In genomic region chr4:15655223-15656037, GRCh38 we compare ENCODE assay signal across 1 cellular context.
A peak's percentile ranks its signal among the peaks of the same experiment; 100 is the strongest.
TF ChIP-seq lines count a peak whose summit lies in the region.

TSS of gene FBXL5 (minus strand) at chr4:15655357. CDS start at chr4:15655287, 70 bp downstream.

TF ChIP-seq in WTC11, 78 proteins besides CTCF, POLR2A, EP300 and RAD21 (continued from another document and continues in another):
- 0 out of 2 replicates have a peak, but pooled peaks have one; percentile 16 for TF ChIP-seq AR (CRISPR knock-in tag; IDR thresholded peaks at IDR 0.05)
- peak; percentile 66 for TF ChIP-seq FOXP1 (CRISPR knock-in tag; IDR thresholded peaks at IDR 0.05; ENCODE audit: borderline replicate concordance)
- 0 out of 2 replicates have a peak, but pooled peaks have one; percentile 50 for TF ChIP-seq ARID4B (CRISPR knock-in tag; IDR thresholded peaks at IDR 0.05; ENCODE audit: borderline replicate concordance)
- TF ChIP-seq MXD4 (CRISPR knock-in tag; IDR thresholded peaks at IDR 0.05; ENCODE audit: borderline replicate concordance), result no peak
- no peak for TF ChIP-seq ZNF423 (CRISPR knock-in tag; IDR thresholded peaks at IDR 0.05)
- 0 out of 2 replicates have a peak, but pooled peaks have one; percentile 53 for TF ChIP-seq ERG (CRISPR knock-in tag; IDR thresholded peaks at IDR 0.05)
- 0 out of 2 replicates have a peak, but pooled peaks have one; percentile 8 for TF ChIP-seq AFF4 (CRISPR knock-in tag; IDR thresholded peaks at IDR 0.05; ENCODE audit: borderline replicate concordance)
- 0 out of 2 replicates have a peak, but pooled peaks have one; percentile 52 for TF ChIP-seq KAT7 (CRISPR knock-in tag; IDR thresholded peaks at IDR 0.05; ENCODE audit: borderline replicate concordance)
- no peak for TF ChIP-seq ZNF138 (CRISPR knock-in tag; conservative IDR thresholded peaks at IDR 0.05)
- peak; percentile 92 for TF ChIP-seq IRF1 (CRISPR knock-in tag; IDR thresholded peaks at IDR 0.05)
- no peak for TF ChIP-seq ATF3 (CRISPR knock-in tag; conservative IDR thresholded peaks at IDR 0.05)
- no peak for TF ChIP-seq NR3C1 (CRISPR knock-in tag; conservative IDR thresholded peaks at IDR 0.05; ENCODE audit: low read depth)
- no peak for TF ChIP-seq HMGA2 (CRISPR knock-in tag; IDR thresholded peaks at IDR 0.05)
- no peak for TF ChIP-seq ZNF121 (CRISPR knock-in tag; IDR thresholded peaks at IDR 0.05)
- TF ChIP-seq USF1 (CRISPR knock-in tag; IDR thresholded peaks at IDR 0.05), result peak; percentile 89
- TF ChIP-seq ZSCAN18 (CRISPR knock-in tag; IDR thresholded peaks at IDR 0.05), result no peak
- TF ChIP-seq NR1H2 (CRISPR knock-in tag; IDR thresholded peaks at IDR 0.05), result no peak
- no peak for TF ChIP-seq PREB (CRISPR knock-in tag; IDR thresholded peaks at IDR 0.05; ENCODE audit: borderline replicate concordance)
- 0 out of 2 replicates have a peak, but pooled peaks have one; percentile 39 for TF ChIP-seq SP1 (CRISPR knock-in tag; conservative IDR thresholded peaks at IDR 0.05)
- TF ChIP-seq TEAD1 (CRISPR knock-in tag; IDR thresholded peaks at IDR 0.05), result peak; percentile 52
- TF ChIP-seq ATF6 (CRISPR knock-in tag; IDR thresholded peaks at IDR 0.05), result no peak
- TF ChIP-seq STAT6 (CRISPR knock-in tag; conservative IDR thresholded peaks at IDR 0.05; ENCODE audit: low read depth), result no peak
- TF ChIP-seq NR2C2 (CRISPR knock-in tag; IDR thresholded peaks at IDR 0.05), result no peak
- TF ChIP-seq FOXJ3 (CRISPR knock-in tag; IDR thresholded peaks at IDR 0.05; ENCODE audit: borderline replicate concordance), result no peak
- no peak for TF ChIP-seq RORB (CRISPR knock-in tag; IDR thresholded peaks at IDR 0.05)
- no peak for TF ChIP-seq CBFB (CRISPR knock-in tag; IDR thresholded peaks at IDR 0.05; ENCODE audit: low read depth)
- no peak for TF ChIP-seq ZNF512 (CRISPR knock-in tag; IDR thresholded peaks at IDR 0.05; ENCODE audit: borderline replicate concordance)
- TF ChIP-seq ZNF671 (CRISPR knock-in tag; IDR thresholded peaks at IDR 0.05), result no peak
- no peak for TF ChIP-seq ZNF416 (CRISPR knock-in tag; IDR thresholded peaks at IDR 0.05)
